In genomic region chr1:1920057-1920607, GRCh38 we compare ENCODE assay signal across 8 cellular contexts. TPM values are rescaled to one million over a fixed set of nuclear protein-coding genes. Genes with fewer than 3 reads are reported as not detected.
DNase-seq lines count a peak whose midpoint lies in the region; ATAC-seq and TF ChIP-seq lines count a peak whose summit lies in the region.
"Had no signal": no experiment of that assay in that cellular context is flagged by ENCODE, and none has a peak within 500 bp of the region (broad histone marks: within the 10 kb centered on the region; RNA-seq: fewer than 3 reads in every experiment).

No MANE protein-coding gene starts in this region.

- H3K36me3 ChIP-seq in GM23338 (ENCODE audit: insufficient read depth), result no peaks in the 10 kb centered on the region
- H3K36me3 ChIP-seq in Peyer's patch, result no peaks in the 10 kb centered on the region
- H3K36me3 ChIP-seq in iPS-15b (ENCODE audit: control insufficient read depth, insufficient read depth, low read length), result no peaks in the 10 kb centered on the region
- H3K36me3 ChIP-seq: right lobe of liver had no signal

- H3K4me1 Mint-ChIP-seq in GM23338, result peaks cover 5% of the 10 kb centered on the region; the same call in 2 of the 3 replicates
- peaks cover 7% of the 10 kb centered on the region for H3K4me1 Mint-ChIP-seq in stimulated activated memory B cell treated with anti-CD40 and anti-IgM and Interleukin-4, amounts not matched to agents 10 μg/mL and 1 μg/mL and 100 μg/mL, for 72 hours

- H3K36me3 Mint-ChIP-seq in GM23338 (ENCODE audit: low read depth), result no peaks in the 10 kb centered on the region
- no peaks in the 10 kb centered on the region for H3K36me3 Mint-ChIP-seq in stimulated activated memory B cell treated with anti-CD40 and anti-IgM and Interleukin-4, amounts not matched to agents 10 μg/mL and 1 μg/mL and 100 μg/mL, for 72 hours

- H3K27ac ChIP-seq in GM23338 (ENCODE audit: low read depth) (no peak overlapping the region), Peyer's patch (peak overlapping the region; percentile 54 to 68 (median 61))
- H3K27ac ChIP-seq: right lobe of liver had no signal

- no peak for TF ChIP-seq POLR2A in Peyer's patch (IDR thresholded peaks at IDR 0.05)

- no peaks in the 10 kb centered on the region; the same call in 1 of the 2 replicates for H3K4me1 ChIP-seq in GM23338 (ENCODE audit: insufficient read depth)
- peaks cover 8 to 29% (median 12%) of the 10 kb centered on the region in 4 donors for H3K4me1 ChIP-seq in Peyer's patch
- no peaks in the 10 kb centered on the region for H3K4me1 ChIP-seq in iPS-15b (ENCODE audit: control insufficient read depth, insufficient read depth, low read length)

- no peak overlapping the region for H3K9ac ChIP-seq in iPS-15b (ENCODE audit: low read depth, low read length)

- no peak for DNase-seq in GM23338 (ENCODE audit: low spot score)
- DNase-seq in Peyer's patch, result no peak
- DNase-seq in ureter (ENCODE audit: low spot score), result no peak
- DNase-seq in activated gamma-delta T cell treated with Interleukin-2 at 50 U/mL for 16 hours, result no peak

- no peak overlapping the region for H3K27ac Mint-ChIP-seq in GM23338
- H3K27ac Mint-ChIP-seq in stimulated activated memory B cell treated with anti-CD40 and anti-IgM and Interleukin-4, amounts not matched to agents 10 μg/mL and 1 μg/mL and 100 μg/mL, for 72 hours, result peak overlapping the region; percentile 36

- H3K4me3 Mint-ChIP-seq in GM23338, result peak overlapping the region; percentile 45; the same call in 2 of the 3 replicates
- peak overlapping the region; percentile 71 for H3K4me3 Mint-ChIP-seq in stimulated activated memory B cell treated with anti-CD40 and anti-IgM and Interleukin-4, amounts not matched to agents 10 μg/mL and 1 μg/mL and 100 μg/mL, for 72 hours

- peak overlapping the region; percentile 73; the same call in 1 of the 2 replicates for H3K4me2 ChIP-seq in GM23338

- H3K27me3 ChIP-seq in GM23338 (ENCODE audit: insufficient read depth) (no peaks in the 10 kb centered on the region), Peyer's patch (no peaks in the 10 kb centered on the region), iPS-15b (ENCODE audit: control insufficient read depth, insufficient read depth, low read length) (peaks cover 2% of the 10 kb centered on the region)
- H3K27me3 ChIP-seq: right lobe of liver had no signal

- 0 out of 2 replicates have a peak, but pooled peaks cover 8% of the 10 kb centered on the region for H3F3A ChIP-seq in GM23338 (replicated peaks; ENCODE audit: low read depth)

- no peaks in the 10 kb centered on the region for H3K79me2 ChIP-seq in GM23338 (replicated peaks; ENCODE audit: insufficient read depth)

- ATAC-seq in GM23338 (no peak), GM19324 (IDR thresholded peaks at IDR 0.05; ENCODE audit: low FRiP score, unreplicated experiment) (no peak)
- no peak for ATAC-seq in stimulated activated memory B cell treated with anti-CD40 and anti-IgM and Interleukin-4, amounts not matched to agents 10 μg/mL and 1 μg/mL and 100 μg/mL, for 72 hours

- no peaks in the 10 kb centered on the region for H3K9me2 ChIP-seq in GM23338 (ENCODE audit: insufficient read depth)

- H2AFZ ChIP-seq in GM23338, result peak overlapping the region; percentile 81

- H3K9me3 ChIP-seq in Peyer's patch (no peaks in the 10 kb centered on the region), iPS-15b (ENCODE audit: control insufficient read depth, insufficient read depth, low read length) (no peaks in the 10 kb centered on the region)
- H3K9me3 ChIP-seq: right lobe of liver had no signal

- peaks cover 5% of the 10 kb centered on the region; the same call in 2 of the 3 replicates for H3K9me3 Mint-ChIP-seq in GM23338
- no peaks in the 10 kb centered on the region for H3K9me3 Mint-ChIP-seq in stimulated activated memory B cell treated with anti-CD40 and anti-IgM and Interleukin-4, amounts not matched to agents 10 μg/mL and 1 μg/mL and 100 μg/mL, for 72 hours

- no peak for TF ChIP-seq CTCF in GM23338 (conservative IDR thresholded peaks at IDR 0.05; ENCODE audit: low read depth in 2 of 2)
- no peak for TF ChIP-seq CTCF in Peyer's patch (IDR thresholded peaks at IDR 0.05)

- H4K20me1 ChIP-seq in GM23338 (replicated peaks; ENCODE audit: insufficient read depth), result no peaks in the 10 kb centered on the region

- peaks cover 10% of the 10 kb centered on the region for H3K27me3 Mint-ChIP-seq in GM23338 (ENCODE audit: insufficient read depth, low read depth, poor library complexity)
- peaks cover 32% of the 10 kb centered on the region for H3K27me3 Mint-ChIP-seq in stimulated activated memory B cell treated with anti-CD40 and anti-IgM and Interleukin-4, amounts not matched to agents 10 μg/mL and 1 μg/mL and 100 μg/mL, for 72 hours

- H3K4me3 ChIP-seq in GM23338, result peak overlapping the region; percentile 50
- peak overlapping the region in 2 of 4 donors; percentile 50 to 54 for H3K4me3 ChIP-seq in Peyer's patch
- peak overlapping the region; percentile 41 for H3K4me3 ChIP-seq in iPS-15b (ENCODE audit: low read depth, low read length)

TF ChIP-seq in GM23338, 12 proteins besides CTCF, POLR2A, EP300 and RAD21:
- TF ChIP-seq CREB1 (CRISPR knock-in tag; IDR thresholded peaks at IDR 0.05; ENCODE audit: low read depth), result no peak
- no peak for TF ChIP-seq ZNF331 (CRISPR knock-in tag; IDR thresholded peaks at IDR 0.05; ENCODE audit: low read depth)
- TF ChIP-seq ZNF462 (CRISPR knock-in tag; IDR thresholded peaks at IDR 0.05), result no peak
- TF ChIP-seq JUNB (IDR thresholded peaks at IDR 0.05; ENCODE audit: unreplicated experiment), result no peak
- TF ChIP-seq STAT1 (IDR thresholded peaks at IDR 0.05; ENCODE audit: unreplicated experiment), result no peak
- TF ChIP-seq POLR2AphosphoS5 (IDR thresholded peaks at IDR 0.05; ENCODE audit: low read depth), result no peak
TF ChIP-seq in GM23338: peak in this region for 0.

RNA-seq across cellular contexts. Expression of gene TMEM52, which starts 1.1 kb away (rescaled TPM):
- 13.4 and 19.5 TPM in 2 replicates for total RNA-seq in GM23338 (2014; rRNA removed; shearing (Covaris generic))
- 22.0 and 25.0 TPM in 2 replicates for polyA plus RNA-seq in GM23338 (2016; fragmentation: Nextera tagmentation; extraction: Ambion mirVana)
- total RNA-seq in Peyer's patch (10 to 100 TPM in 1 of 4 donors, 1 to 10 TPM in 3; 2.2 to 11.6 (median 6.4) TPM), ureter (not detected)

RNA-seq across cellular contexts. Expression of gene CALML6, which starts 5.1 kb away (rescaled TPM):
- total RNA-seq in GM23338 (2014; rRNA removed; shearing (Covaris generic)), result 0.82 and 0.87 TPM in 2 replicates
- polyA plus RNA-seq in GM23338 (2016; fragmentation: Nextera tagmentation; extraction: Ambion mirVana), result 0.42 TPM in 1 of 2 replicates, not detected in the other
- not detected for total RNA-seq in Peyer's patch
- total RNA-seq in ureter, result 0.29 TPM

RNA-seq across cellular contexts. Expression of gene GNB1, which starts 29.2 kb away (rescaled TPM):
- 138 and 147 TPM in 2 replicates for total RNA-seq in GM23338 (2014; rRNA removed; shearing (Covaris generic))
- 65.4 and 78.6 TPM in 2 replicates for polyA plus RNA-seq in GM23338 (2016; fragmentation: Nextera tagmentation; extraction: Ambion mirVana)
- total RNA-seq in Peyer's patch (100 to 1,000 TPM; 112 to 266 (median 236) TPM), ureter (304 TPM)
